Comparison of ENCODE assay signal across 8 cellular contexts in genomic region chr20:31593221-31594001, GRCh38. TPM values are rescaled to one million over a fixed set of nuclear protein-coding genes. Genes with fewer than 3 reads are reported as not detected.
DNase-seq lines count a peak whose midpoint lies in the region; ATAC-seq, FAIRE-seq and TF ChIP-seq lines count a peak whose summit lies in the region.

No MANE protein-coding gene starts in this region.

- no peak overlapping the region for H2AFZ ChIP-seq in H1 (ENCODE audit: low read length)

- no peak overlapping the region for H3K56ac ChIP-seq in H1 (replicated peaks; ENCODE audit: insufficient read length, low read depth, low read length)

- peak overlapping the region; percentile 100; the same call in 1 of the 2 replicates for H2AK5ac ChIP-seq in H1 (ENCODE audit: low read depth, low read length)

- H3K4me3 ChIP-seq in H1 (ENCODE audit: extremely low read depth in 1 of 4, insufficient read depth in 2 of 4, low read depth in 3 of 4, low read length in 4 of 4) (no peak overlapping the region), muscle layer of duodenum (ENCODE audit: low read depth in 1 of 2, low read length in 2 of 2) (no peak overlapping the region)
- no peak overlapping the region for H3K4me3 ChIP-seq in CD8-positive, alpha-beta memory T cell (ENCODE audit: low read length)

- peak overlapping the region; percentile 100 for H2BK12ac ChIP-seq in H1 (ENCODE audit: low read depth, low read length)

- H3K36me3 ChIP-seq in H1 (ENCODE audit: control insufficient read depth in 2 of 4, insufficient read depth in 4 of 4, low read length in 3 of 4) (no peaks in the 10 kb centered on the region), muscle layer of duodenum (ENCODE audit: control insufficient read depth in 1 of 2, insufficient read depth in 2 of 2, low read length in 2 of 2) (no peaks in the 10 kb centered on the region)
- no peaks in the 10 kb centered on the region for H3K36me3 ChIP-seq in CD8-positive, alpha-beta memory T cell (ENCODE audit: insufficient read depth, low read length)

- DNase-seq in EL (peak; percentile 95), MV-4-11 (lab: John Stamatoyannopoulos, UW) (peak; percentile 70), H1 (ENCODE audit: low read depth in 1 of 2, low spot score in 2 of 2) (no peak), NCI-H2171 treated with DMSO at 0.1 percent for 48 hours (lab: John Stamatoyannopoulos, UW) (no peak)
- DNase-seq in CD8-positive, alpha-beta memory T cell: no peak

- no peak; a peak in 1 of 4 replicates for TF ChIP-seq RAD21 in H1 (IDR thresholded peaks at IDR 0.05 in 1 of 2, conservative IDR thresholded peaks at IDR 0.05 in 1 of 2; ENCODE audit: low read depth in 2 of 2, low read length in 2 of 2)

- H3K4me1 Mint-ChIP-seq in CD8-positive, alpha-beta memory T cell: peaks cover under 1 to 2% (median under 1%) of the 10 kb centered on the region in 3 donors

- H3K23ac ChIP-seq in H1 (ENCODE audit: insufficient read length): no peak overlapping the region

- H3K27ac Mint-ChIP-seq in CD8-positive, alpha-beta memory T cell: no peak overlapping the region

- H3K9ac ChIP-seq in H1 (replicated peaks in 1 of 4; ENCODE audit: extremely low read depth in 1 of 4, low read depth in 3 of 4, low read length in 3 of 4): no peak overlapping the region

- H3K27ac ChIP-seq in H1 (ENCODE audit: low read depth, low read length) (no peak overlapping the region), muscle layer of duodenum (ENCODE audit: low read length) (peak overlapping the region; percentile 40)
- no peak overlapping the region for H3K27ac ChIP-seq in CD8-positive, alpha-beta memory T cell (ENCODE audit: low read depth, low read length)

- H2BK15ac ChIP-seq in H1 (ENCODE audit: low read length): peak overlapping the region; percentile 92; the same call in 1 of the 2 replicates

- H3K79me1 ChIP-seq in H1 (ENCODE audit: low read depth, low read length): no peaks in the 10 kb centered on the region

- POLR2A ChIA-PET in H1 (lab: Charles Lee; ENCODE audit: partially characterized antibody): interaction anchor here (0.8 to 12.8 kb wide), 6 partner anchors 12 to 23 kb away, joined by 3 to 281 read pairs (median 7); partner anchors contain the start of gene ID1
- POLR2A ChIA-PET in CD8-positive, alpha-beta memory T cell (lab: Charles Lee): interaction anchor here (0.6 kb wide), 1 partner anchor 21 kb away, joined by 3 read pairs; no protein-coding TSS in a partner anchor

- CTCF ChIA-PET in H1 (lab: Charles Lee; ENCODE audit: partially characterized antibody): interaction anchor here (0.6 to 6.1 kb wide), 12 partner anchors 8 to 131 kb away, joined by 3 to 67 read pairs (median 5); partner anchors contain the start of gene ID1
- CTCF ChIA-PET in CD8-positive, alpha-beta memory T cell (lab: Charles Lee): interaction anchor here (0.9 kb wide), 1 partner anchor 13 kb away, joined by 3 read pairs; no protein-coding TSS in a partner anchor

- TF ChIP-seq CTCF in H1 (IDR thresholded peaks at IDR 0.05; ENCODE audit: control extremely low read depth in 1 of 3, insufficient read depth in 1 of 3, low read depth in 1 of 3, low read length in 3 of 3): peak in 1 of 3 experiments; percentile 6; a peak in 1 of 4 replicates

- H4K20me1 ChIP-seq in H1 (replicated peaks in 1 of 2; ENCODE audit: control insufficient read depth in 1 of 2, insufficient read depth in 2 of 2, low read length in 2 of 2): no peaks in the 10 kb centered on the region

- peak overlapping the region; percentile 12 for H4K5ac ChIP-seq in H1 (ENCODE audit: insufficient read length, low read depth, low read length)

- H3K36me3 Mint-ChIP-seq in CD8-positive, alpha-beta memory T cell: no peaks in the 10 kb centered on the region

- H2BK5ac ChIP-seq in H1 (ENCODE audit: low read depth, low read length): peak overlapping the region; percentile 100; the same call in 1 of the 2 replicates

- TF ChIP-seq POLR2A in H1 (IDR thresholded peaks at IDR 0.05; ENCODE audit: control extremely low read depth in 1 of 2, low read depth in 2 of 2, low read length in 2 of 2): no peak

- peak overlapping the region; percentile 97 for H2BK20ac ChIP-seq in H1 (ENCODE audit: low read length)

- H3K9me3 ChIP-seq in H1 (ENCODE audit: insufficient read depth in 2 of 2, low read depth in 1 of 2, low read length in 1 of 2) (no peaks in the 10 kb centered on the region), muscle layer of duodenum (ENCODE audit: control insufficient read depth in 1 of 2, low read length in 2 of 2) (no peaks in the 10 kb centered on the region)
- H3K9me3 ChIP-seq in CD8-positive, alpha-beta memory T cell (ENCODE audit: low read length): no peaks in the 10 kb centered on the region

- peak overlapping the region; percentile 25 for H2BK120ac ChIP-seq in H1 (replicated peaks; ENCODE audit: low read depth, low read length)

- H3K9me3 Mint-ChIP-seq in CD8-positive, alpha-beta memory T cell: no peaks in the 10 kb centered on the region

- H4K91ac ChIP-seq in H1 (replicated peaks; ENCODE audit: insufficient read length, low read length): peak overlapping the region; percentile 81

- no peak for TF ChIP-seq EP300 in H1 (IDR thresholded peaks at IDR 0.05; ENCODE audit: borderline replicate concordance in 1 of 2, low read depth in 2 of 2, low read length in 2 of 2)

- H3K4ac ChIP-seq in H1 (replicated peaks; ENCODE audit: insufficient read length, low read depth, low read length): peak overlapping the region; percentile 82

- no peak for ATAC-seq in HG02981 (IDR thresholded peaks at IDR 0.05; ENCODE audit: unreplicated experiment)
- no peak for ATAC-seq in HG02973 (IDR thresholded peaks at IDR 0.05; ENCODE audit: unreplicated experiment)

- H3K4me1 ChIP-seq in H1 (replicated peaks in 1 of 4; ENCODE audit: control insufficient read depth in 3 of 4, insufficient read depth in 4 of 4, low read length in 3 of 4) (peaks cover 23 to 33% (median 25%) of the 10 kb centered on the region in 4 experiments), muscle layer of duodenum (ENCODE audit: control insufficient read depth in 1 of 2, insufficient read depth in 2 of 2, low read length in 2 of 2) (peaks cover 0 to 3% of the 10 kb centered on the region in 2 donors)
- H3K4me1 ChIP-seq in CD8-positive, alpha-beta memory T cell (ENCODE audit: insufficient read depth, low read length): no peaks in the 10 kb centered on the region

- peak overlapping the region; percentile 71 for H3K18ac ChIP-seq in H1 (ENCODE audit: extremely low read depth, low read length)

- H3K27me3 ChIP-seq in H1 (replicated peaks in 1 of 4; ENCODE audit: control insufficient read depth in 3 of 4, extremely low read depth in 1 of 4, insufficient read depth in 3 of 4, low read length in 3 of 4) (peaks cover 0 to 5% (median under 1%) of the 10 kb centered on the region in 4 experiments; a peak in 3 of 7 replicates), muscle layer of duodenum (ENCODE audit: low read depth, low read length) (no peaks in the 10 kb centered on the region)
- H3K27me3 ChIP-seq in CD8-positive, alpha-beta memory T cell (ENCODE audit: insufficient read depth, low read length, poor library complexity, severe bottlenecking): peaks cover 2% of the 10 kb centered on the region

- H3K79me2 ChIP-seq in H1 (ENCODE audit: control insufficient read depth in 1 of 2, insufficient read depth in 2 of 2, low read length in 2 of 2): no peaks in the 10 kb centered on the region

- WGBS in H1 (ENCODE audit: extremely low coverage in 1 of 2, insufficient coverage in 1 of 2, insufficient read length in 1 of 2, insufficient replicate concordance in 2 of 2, low coverage in 1 of 2, low lambda C conversion rate in 2 of 2, missing lambda C conversion rate in 1 of 2), 2 experiments: 94% methylated on average over 11 of the region's 11 CpGs; no CpG with 5 or more reads in 1 of the 2 experiments

- H3K27me3 Mint-ChIP-seq in CD8-positive, alpha-beta memory T cell: peaks cover 17 to 18% of the 10 kb centered on the region in 2 donors

- H3K4me2 ChIP-seq in H1 (ENCODE audit: insufficient read depth in 1 of 2, low read depth in 2 of 2, low read length in 2 of 2): no peak overlapping the region

- H3K4me3 Mint-ChIP-seq in CD8-positive, alpha-beta memory T cell: no peak overlapping the region

- no peaks in the 10 kb centered on the region for H3K23me2 ChIP-seq in H1 (ENCODE audit: low read depth, low read length)

- no peak for FAIRE-seq in H1 (lab: Jason Lieb, UNC)

- no peak overlapping the region for H4K8ac ChIP-seq in H1 (ENCODE audit: extremely low read depth, insufficient read depth, low read length)

- no peak overlapping the region for H3K14ac ChIP-seq in H1 (ENCODE audit: insufficient read length)

TF ChIP-seq in H1, 55 proteins besides CTCF, POLR2A, EP300 and RAD21 (continues in another document):
- TF ChIP-seq CTBP2 (IDR thresholded peaks at IDR 0.05; ENCODE audit: borderline replicate concordance, insufficient read depth, insufficient read length, low read length): no peak
- TF ChIP-seq SIRT6 (IDR thresholded peaks at IDR 0.05; ENCODE audit: low read length): no peak
- no peak for TF ChIP-seq KDM4A (IDR thresholded peaks at IDR 0.05; ENCODE audit: low read depth, low read length, severe bottlenecking)
- TF ChIP-seq SAP30 (IDR thresholded peaks at IDR 0.05; ENCODE audit: insufficient read depth, insufficient replicate concordance, low read length): no peak
- no peak for TF ChIP-seq TAF1 (IDR thresholded peaks at IDR 0.05; ENCODE audit: low read depth, low read length)

RNA-seq across cellular contexts. Expression of gene ID1, which starts 11.7 kb away (rescaled TPM):
- 120 and 131 TPM in 2 replicates for total RNA-seq in H1 (2021; fragmentation: NEBNext Ultra II Directional; extraction: Animal tissue kit (Norgen Biotek cat#: 25700))
- 357 and 566 TPM in 2 replicates for polyA plus RNA-seq in H1 (2011; rRNA removed)
- polyA plus RNA-seq in H1 (2011; cell fraction: cytosol; rRNA removed): 348 TPM
- polyA plus RNA-seq in H1 (2011; cell fraction: nucleus; rRNA removed): 267 TPM
- 86.5 to 154 TPM (median 117 TPM) in 4 replicates for polyA plus RNA-seq in H1 (2012, experiment 1 of 2)
- polyA plus RNA-seq in H1 (2012, experiment 2 of 2): 207 TPM
- polyA plus RNA-seq in H1 (2013, experiment 1 of 2): 89.8 TPM
- polyA plus RNA-seq in H1 (2013, experiment 2 of 2): 87.6 TPM
- 27.5 and 45.7 TPM in 2 replicates for polyA minus RNA-seq in H1 (2011; rRNA and poly(A)+ RNA removed)
- 181 TPM for polyA minus RNA-seq in H1 (2011; cell fraction: cytosol; rRNA and poly(A)+ RNA removed)
- polyA minus RNA-seq in H1 (2011; cell fraction: nucleus; rRNA and poly(A)+ RNA removed): 200 TPM
- total RNA-seq in CD8-positive, alpha-beta memory T cell: under 1 TPM; 0.55 to 0.72 TPM
- polyA plus RNA-seq in CD8-positive, alpha-beta memory T cell: 2.2 TPM

RNA-seq across cellular contexts. Expression of gene COX4I2, which starts 44.3 kb away (rescaled TPM):
- not detected in 2 replicates for total RNA-seq in H1 (2021; fragmentation: NEBNext Ultra II Directional; extraction: Animal tissue kit (Norgen Biotek cat#: 25700))
- polyA plus RNA-seq in H1 (2011; rRNA removed): 0.26 and 0.97 TPM in 2 replicates
- polyA plus RNA-seq in H1 (2011; cell fraction: cytosol; rRNA removed): 0.14 TPM
- not detected for polyA plus RNA-seq in H1 (2011; cell fraction: nucleus; rRNA removed)
- 0.64 TPM in 1 of 4 replicates, not detected in the others for polyA plus RNA-seq in H1 (2012, experiment 1 of 2)
- not detected for polyA plus RNA-seq in H1 (2012, experiment 2 of 2)
- polyA plus RNA-seq in H1 (2013, experiment 1 of 2): not detected
- polyA plus RNA-seq in H1 (2013, experiment 2 of 2): not detected
- not detected in 2 replicates for polyA minus RNA-seq in H1 (2011; rRNA and poly(A)+ RNA removed)
- not detected for polyA minus RNA-seq in H1 (2011; cell fraction: cytosol; rRNA and poly(A)+ RNA removed)
- not detected for polyA minus RNA-seq in H1 (2011; cell fraction: nucleus; rRNA and poly(A)+ RNA removed)
- not detected for total RNA-seq in CD8-positive, alpha-beta memory T cell
- polyA plus RNA-seq in CD8-positive, alpha-beta memory T cell: not detected

Comparison
In these comparisons a context has a peak if more than half of its experiments do, and no peak if none do; other contexts are left out.
1. DNase-seq: peak in EL (single experiment) and MV-4-11 (single experiment); none in H1 (0 of 2), NCI-H2171 treated with DMSO at 0.1 percent for 48 hours (single experiment) and CD8-positive, alpha-beta memory T cell (0 of 5).
2. RNA of gene ID1, which starts 11.7 kb away (total RNA-seq): 120 to 131 TPM in H1; 0.55 to 0.72 TPM in CD8-positive, alpha-beta memory T cell; every median in the first group is over 10 times any median in the second.